In the genomic region with DNA sequence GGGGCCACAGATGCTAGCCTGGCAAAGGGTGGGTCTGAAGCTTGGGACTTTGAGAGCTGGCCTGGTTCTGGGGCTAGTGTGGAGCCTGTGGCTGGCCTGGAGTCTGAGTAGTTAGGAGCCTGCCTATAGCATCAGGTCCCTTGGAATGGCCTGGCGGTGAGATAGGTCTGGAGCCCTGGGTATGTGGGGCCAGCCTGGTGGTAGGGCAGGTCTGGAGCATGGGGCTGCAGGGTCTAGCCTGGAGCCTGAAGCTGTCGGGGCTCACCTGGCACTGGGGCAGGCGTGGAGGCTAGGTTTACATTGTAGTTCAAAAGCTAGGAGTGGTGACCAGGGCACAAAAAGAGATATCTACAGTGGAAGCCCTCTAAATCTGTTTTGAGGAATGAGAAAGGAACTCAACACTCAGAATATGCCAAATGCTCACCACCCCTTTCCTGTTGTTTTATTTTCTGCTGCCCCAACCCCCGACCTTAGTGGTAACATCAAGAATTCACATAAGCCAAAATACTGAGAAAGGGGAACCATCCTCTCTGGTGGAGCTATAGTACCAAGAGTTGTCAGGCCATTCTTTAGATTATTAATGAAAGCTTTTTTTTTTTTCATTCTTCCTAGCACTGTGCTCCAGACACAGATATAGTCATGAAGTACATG, we compare ENCODE assay signal across 1 cellular context.
TF ChIP-seq lines count a peak whose summit lies in the region.

No MANE protein-coding gene starts in this region.

TF ChIP-seq in H1, 55 proteins besides CTCF, POLR2A, EP300 and RAD21 (continued from another document):
- TF ChIP-seq HDAC6 (IDR thresholded peaks at IDR 0.05; ENCODE audit: low read depth, low read length) (no peak), SIRT6 (IDR thresholded peaks at IDR 0.05; ENCODE audit: low read length) (no peak), PHF8 (conservative IDR thresholded peaks at IDR 0.05; ENCODE audit: low read depth, low read length) (no peak), CBX5 (IDR thresholded peaks at IDR 0.05; ENCODE audit: low read depth, low read length) (no peak), SP1 (IDR thresholded peaks at IDR 0.05; ENCODE audit: low read depth, low read length) (no peak), ASH2L (IDR thresholded peaks at IDR 0.05; ENCODE audit: low read length) (no peak), KDM1A (IDR thresholded peaks at IDR 0.05; ENCODE audit: borderline replicate concordance, low read length) (no peak), RBBP5 (IDR thresholded peaks at IDR 0.05; ENCODE audit: borderline replicate concordance, low read depth, low read length) (no peak), NANOG (IDR thresholded peaks at IDR 0.05; ENCODE audit: insufficient read depth, low read depth, low read length, poor library complexity, severe bottlenecking) (no peak), TAF1 (IDR thresholded peaks at IDR 0.05; ENCODE audit: low read depth, low read length) (no peak), CHD1 (IDR thresholded peaks at IDR 0.05; ENCODE audit: low read depth, low read length) (no peak), HDAC2 (IDR thresholded peaks at IDR 0.05; ENCODE audit: borderline replicate concordance in 1 of 2, low read depth in 2 of 2, low read length in 2 of 2) (no peak)
- TF ChIP-seq, protein P1, sequence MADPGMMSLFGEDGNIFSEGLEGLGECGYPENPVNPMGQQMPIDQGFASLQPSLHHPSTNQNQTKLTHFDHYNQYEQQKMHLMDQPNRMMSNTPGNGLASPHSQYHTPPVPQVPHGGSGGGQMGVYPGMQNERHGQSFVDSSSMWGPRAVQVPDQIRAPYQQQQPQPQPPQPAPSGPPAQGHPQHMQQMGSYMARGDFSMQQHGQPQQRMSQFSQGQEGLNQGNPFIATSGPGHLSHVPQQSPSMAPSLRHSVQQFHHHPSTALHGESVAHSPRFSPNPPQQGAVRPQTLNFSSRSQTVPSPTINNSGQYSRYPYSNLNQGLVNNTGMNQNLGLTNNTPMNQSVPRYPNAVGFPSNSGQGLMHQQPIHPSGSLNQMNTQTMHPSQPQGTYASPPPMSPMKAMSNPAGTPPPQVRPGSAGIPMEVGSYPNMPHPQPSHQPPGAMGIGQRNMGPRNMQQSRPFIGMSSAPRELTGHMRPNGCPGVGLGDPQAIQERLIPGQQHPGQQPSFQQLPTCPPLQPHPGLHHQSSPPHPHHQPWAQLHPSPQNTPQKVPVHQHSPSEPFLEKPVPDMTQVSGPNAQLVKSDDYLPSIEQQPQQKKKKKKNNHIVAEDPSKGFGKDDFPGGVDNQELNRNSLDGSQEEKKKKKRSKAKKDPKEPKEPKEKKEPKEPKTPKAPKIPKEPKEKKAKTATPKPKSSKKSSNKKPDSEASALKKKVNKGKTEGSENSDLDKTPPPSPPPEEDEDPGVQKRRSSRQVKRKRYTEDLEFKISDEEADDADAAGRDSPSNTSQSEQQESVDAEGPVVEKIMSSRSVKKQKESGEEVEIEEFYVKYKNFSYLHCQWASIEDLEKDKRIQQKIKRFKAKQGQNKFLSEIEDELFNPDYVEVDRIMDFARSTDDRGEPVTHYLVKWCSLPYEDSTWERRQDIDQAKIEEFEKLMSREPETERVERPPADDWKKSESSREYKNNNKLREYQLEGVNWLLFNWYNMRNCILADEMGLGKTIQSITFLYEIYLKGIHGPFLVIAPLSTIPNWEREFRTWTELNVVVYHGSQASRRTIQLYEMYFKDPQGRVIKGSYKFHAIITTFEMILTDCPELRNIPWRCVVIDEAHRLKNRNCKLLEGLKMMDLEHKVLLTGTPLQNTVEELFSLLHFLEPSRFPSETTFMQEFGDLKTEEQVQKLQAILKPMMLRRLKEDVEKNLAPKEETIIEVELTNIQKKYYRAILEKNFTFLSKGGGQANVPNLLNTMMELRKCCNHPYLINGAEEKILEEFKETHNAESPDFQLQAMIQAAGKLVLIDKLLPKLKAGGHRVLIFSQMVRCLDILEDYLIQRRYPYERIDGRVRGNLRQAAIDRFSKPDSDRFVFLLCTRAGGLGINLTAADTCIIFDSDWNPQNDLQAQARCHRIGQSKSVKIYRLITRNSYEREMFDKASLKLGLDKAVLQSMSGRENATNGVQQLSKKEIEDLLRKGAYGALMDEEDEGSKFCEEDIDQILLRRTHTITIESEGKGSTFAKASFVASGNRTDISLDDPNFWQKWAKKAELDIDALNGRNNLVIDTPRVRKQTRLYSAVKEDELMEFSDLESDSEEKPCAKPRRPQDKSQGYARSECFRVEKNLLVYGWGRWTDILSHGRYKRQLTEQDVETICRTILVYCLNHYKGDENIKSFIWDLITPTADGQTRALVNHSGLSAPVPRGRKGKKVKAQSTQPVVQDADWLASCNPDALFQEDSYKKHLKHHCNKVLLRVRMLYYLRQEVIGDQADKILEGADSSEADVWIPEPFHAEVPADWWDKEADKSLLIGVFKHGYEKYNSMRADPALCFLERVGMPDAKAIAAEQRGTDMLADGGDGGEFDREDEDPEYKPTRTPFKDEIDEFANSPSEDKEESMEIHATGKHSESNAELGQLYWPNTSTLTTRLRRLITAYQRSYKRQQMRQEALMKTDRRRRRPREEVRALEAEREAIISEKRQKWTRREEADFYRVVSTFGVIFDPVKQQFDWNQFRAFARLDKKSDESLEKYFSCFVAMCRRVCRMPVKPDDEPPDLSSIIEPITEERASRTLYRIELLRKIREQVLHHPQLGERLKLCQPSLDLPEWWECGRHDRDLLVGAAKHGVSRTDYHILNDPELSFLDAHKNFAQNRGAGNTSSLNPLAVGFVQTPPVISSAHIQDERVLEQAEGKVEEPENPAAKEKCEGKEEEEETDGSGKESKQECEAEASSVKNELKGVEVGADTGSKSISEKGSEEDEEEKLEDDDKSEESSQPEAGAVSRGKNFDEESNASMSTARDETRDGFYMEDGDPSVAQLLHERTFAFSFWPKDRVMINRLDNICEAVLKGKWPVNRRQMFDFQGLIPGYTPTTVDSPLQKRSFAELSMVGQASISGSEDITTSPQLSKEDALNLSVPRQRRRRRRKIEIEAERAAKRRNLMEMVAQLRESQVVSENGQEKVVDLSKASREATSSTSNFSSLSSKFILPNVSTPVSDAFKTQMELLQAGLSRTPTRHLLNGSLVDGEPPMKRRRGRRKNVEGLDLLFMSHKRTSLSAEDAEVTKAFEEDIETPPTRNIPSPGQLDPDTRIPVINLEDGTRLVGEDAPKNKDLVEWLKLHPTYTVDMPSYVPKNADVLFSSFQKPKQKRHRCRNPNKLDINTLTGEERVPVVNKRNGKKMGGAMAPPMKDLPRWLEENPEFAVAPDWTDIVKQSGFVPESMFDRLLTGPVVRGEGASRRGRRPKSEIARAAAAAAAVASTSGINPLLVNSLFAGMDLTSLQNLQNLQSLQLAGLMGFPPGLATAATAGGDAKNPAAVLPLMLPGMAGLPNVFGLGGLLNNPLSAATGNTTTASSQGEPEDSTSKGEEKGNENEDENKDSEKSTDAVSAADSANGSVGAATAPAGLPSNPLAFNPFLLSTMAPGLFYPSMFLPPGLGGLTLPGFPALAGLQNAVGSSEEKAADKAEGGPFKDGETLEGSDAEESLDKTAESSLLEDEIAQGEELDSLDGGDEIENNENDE (IDR thresholded peaks at IDR 0.05; ENCODE audit: insufficient replicate concordance, low read length), result no peak
